ENCODE assay signal across 8 cellular contexts in the genomic region with DNA sequence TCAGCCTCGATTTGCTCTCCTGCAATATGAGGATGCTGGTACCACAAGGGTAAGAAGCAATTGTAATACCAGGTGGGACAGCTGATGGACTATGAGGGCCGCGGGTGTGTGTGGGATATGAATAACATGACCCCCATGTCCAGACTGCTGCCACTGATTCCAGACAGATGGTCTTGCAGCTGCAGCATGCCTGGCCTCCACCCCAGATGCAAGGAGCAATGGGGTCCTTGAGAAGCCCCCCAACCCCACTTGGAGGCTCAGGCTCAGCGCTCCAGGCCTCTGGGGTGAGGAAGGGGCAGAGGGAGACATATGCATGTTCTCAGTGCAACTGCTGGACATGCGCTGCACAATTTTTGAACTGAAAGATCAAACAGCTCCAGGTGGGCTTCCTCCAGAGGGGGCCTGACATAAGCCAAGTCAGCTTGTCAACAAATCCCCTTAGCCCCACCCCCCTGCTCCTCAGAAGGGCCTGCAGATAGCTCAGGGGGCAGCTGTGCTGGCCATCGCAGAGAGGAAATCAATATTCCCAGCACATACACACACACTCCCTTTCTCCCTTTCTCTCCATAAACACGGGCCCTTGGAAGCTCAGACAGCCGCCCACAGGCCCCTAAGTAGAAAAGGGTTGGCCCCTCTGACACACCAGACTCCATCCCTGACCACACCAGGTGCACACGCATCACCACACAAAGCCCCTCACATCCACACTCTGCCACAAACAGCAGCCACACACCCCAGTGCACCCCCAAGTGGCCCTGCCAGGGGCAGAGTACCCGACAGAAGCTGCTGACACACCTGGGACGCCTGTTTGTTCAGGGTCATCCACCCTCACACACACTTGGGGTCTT.
DNase-seq lines count a peak whose midpoint lies in the region; ATAC-seq and TF ChIP-seq lines count a peak whose summit lies in the region.

No MANE protein-coding gene starts in this region.

- H3K27ac Mint-ChIP-seq in naive B cell = peak overlapping the region in 4 of 6 donors; percentile 65 to 95 (median 88)

- H3K4me3 ChIP-seq in A673 (ENCODE audit: low read depth, low read length, poor library complexity, severe bottlenecking) (peak overlapping the region; percentile 88), NB4 (ENCODE audit: low read depth, low read length) (peak overlapping the region; percentile 34), colonic mucosa (peak overlapping the region; percentile 83)

- CTCF ChIA-PET in A673 (lab: Charles Lee) = interaction anchor here (0.6 kb wide), 1 partner anchor 1250 kb away, joined by 3 read pairs; no protein-coding TSS in a partner anchor

- no peaks in the 10 kb centered on the region for H3K9me3 Mint-ChIP-seq in naive B cell

- DNase-seq in A673 (ENCODE audit: low spot score) (no peak), NB4 (ENCODE audit: low read depth) (no peak), colonic mucosa (no peak), naive B cell (no peak), SIG-M5 treated with dmso at 0.1 percent for 504 hours (lab: John Stamatoyannopoulos, UW; ENCODE audit: unreplicated experiment) (no peak), NCI-H526 treated with DMSO at 0.1 percent for 48 hours (lab: John Stamatoyannopoulos, UW) (no peak), NCI-H748 (lab: John Stamatoyannopoulos, UW; ENCODE audit: unreplicated experiment) (no peak)

- H3K36me3 Mint-ChIP-seq in naive B cell = peaks cover 0 to 5% of the 10 kb centered on the region in 2 donors

- TF ChIP-seq CTCF in A673 (conservative IDR thresholded peaks at IDR 0.05; ENCODE audit: low read depth, low read length) (no peak), NB4 (IDR thresholded peaks at IDR 0.05; ENCODE audit: low read depth, low read length) (no peak), colonic mucosa (IDR thresholded peaks at IDR 0.05) (no peak)

- H3K27me3 ChIP-seq in A673 (replicated peaks; ENCODE audit: insufficient read depth, low read depth, low read length, poor library complexity) (no peaks in the 10 kb centered on the region), colonic mucosa (no peaks in the 10 kb centered on the region)

- no peak for ATAC-seq in naive B cell (ENCODE audit: low read depth in 2 of 2)
- no peak for ATAC-seq in GM21529 (IDR thresholded peaks at IDR 0.05; ENCODE audit: unreplicated experiment)

- H3K9me3 ChIP-seq in A673 (ENCODE audit: low read depth, low read length, poor library complexity, severe bottlenecking) (no peaks in the 10 kb centered on the region), colonic mucosa (no peaks in the 10 kb centered on the region)

- H3K27ac ChIP-seq in A673 (ENCODE audit: low read depth, low read length, poor library complexity, severe bottlenecking) (peak overlapping the region; percentile 78), colonic mucosa (no peak overlapping the region)

- peak overlapping the region; percentile 70 to 92 (median 83) for H3K4me3 Mint-ChIP-seq in naive B cell

- no peaks in the 10 kb centered on the region for H3K27me3 Mint-ChIP-seq in naive B cell

- no TSS peak for BruUV-seq in A673 (replicated peaks; lab: Mats Ljungman, UMichigan)

- H3K36me3 ChIP-seq in A673 (ENCODE audit: insufficient read depth, low read length, poor library complexity, severe bottlenecking) = no peaks in the 10 kb centered on the region
- H3K36me3 ChIP-seq in colonic mucosa = no peaks in the 10 kb centered on the region

- H3K4me1 ChIP-seq in A673 (ENCODE audit: insufficient read depth, low read length, poor library complexity, severe bottlenecking) = peaks cover 6% of the 10 kb centered on the region
- H3K4me1 ChIP-seq in colonic mucosa = peaks cover 18% of the 10 kb centered on the region

- H3K4me1 Mint-ChIP-seq in naive B cell = peaks cover 90 to 93% (median 93%) of the 10 kb centered on the region in 3 donors

- TF ChIP-seq POLR2A in NB4 (IDR thresholded peaks at IDR 0.05; ENCODE audit: extremely low read depth, insufficient read length) = no peak

- POLR2A ChIA-PET in A673 (lab: Charles Lee; ENCODE audit: low non-redundant PET) = interaction anchor here (0.6 kb wide), 1 partner anchor 93 kb away, joined by 3 read pairs; no protein-coding TSS in a partner anchor

- H3K9ac ChIP-seq in colonic mucosa (ENCODE audit: low read depth in 2 of 2, low read length in 2 of 2) = peak overlapping the region; percentile 78 to 92

- intact Hi-C loops in A673 (cut with micrococcal nuclease; ENCODE audit: unreplicated experiment) (no loop called here), colonic mucosa (cut with DNase I) (no loop called here)

Comparison
In these comparisons a context has a peak if more than half of its experiments do, and no peak if none do; other contexts are left out.
1. H3K4me3 ChIP-seq: peak in every context shown above with its lines; median percentile 88 in A673; 83 in colonic mucosa; 34 in NB4.